In genomic region chr11:68153742-68154141, GRCh38 we compare ENCODE assay signal across 2 cellular contexts.
TF ChIP-seq lines count a peak whose summit lies in the region.

No MANE protein-coding gene starts in this region.

TF ChIP-seq in liver, 16 proteins besides CTCF, POLR2A, EP300 and RAD21:
- TF ChIP-seq REST (IDR thresholded peaks at IDR 0.05) = no peak
- no peak for TF ChIP-seq FOXA1 (IDR thresholded peaks at IDR 0.05)
- TF ChIP-seq EGR1 (IDR thresholded peaks at IDR 0.05; ENCODE audit: low read depth in 2 of 2) = no peak
- TF ChIP-seq GABPA (IDR thresholded peaks at IDR 0.05 in 1 of 2, conservative IDR thresholded peaks at IDR 0.05 in 1 of 2) = no peak
- TF ChIP-seq RXRA (IDR thresholded peaks at IDR 0.05) = peak in 1 of 2 donors; percentile 41
- TF ChIP-seq HNF4A (conservative IDR thresholded peaks at IDR 0.05) = peak; percentile 50 to 51
- no peak for TF ChIP-seq JUND (IDR thresholded peaks at IDR 0.05)
- TF ChIP-seq, protein P1, sequence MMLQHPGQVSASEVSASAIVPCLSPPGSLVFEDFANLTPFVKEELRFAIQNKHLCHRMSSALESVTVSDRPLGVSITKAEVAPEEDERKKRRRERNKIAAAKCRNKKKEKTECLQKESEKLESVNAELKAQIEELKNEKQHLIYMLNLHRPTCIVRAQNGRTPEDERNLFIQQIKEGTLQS (IDR thresholded peaks at IDR 0.05) = no peak
- no peak for TF ChIP-seq ZBTB33 (IDR thresholded peaks at IDR 0.05)
TF ChIP-seq in liver: peak in this region for 2.

TF ChIP-seq in HepG2, 621 proteins besides CTCF, POLR2A, EP300 and RAD21:
- no peak for TF ChIP-seq ZNF790 (CRISPR knock-in tag; IDR thresholded peaks at IDR 0.05; ENCODE audit: borderline replicate concordance)
- no peak for TF ChIP-seq STAT5B (CRISPR knock-in tag; IDR thresholded peaks at IDR 0.05)
